In the genomic region with DNA sequence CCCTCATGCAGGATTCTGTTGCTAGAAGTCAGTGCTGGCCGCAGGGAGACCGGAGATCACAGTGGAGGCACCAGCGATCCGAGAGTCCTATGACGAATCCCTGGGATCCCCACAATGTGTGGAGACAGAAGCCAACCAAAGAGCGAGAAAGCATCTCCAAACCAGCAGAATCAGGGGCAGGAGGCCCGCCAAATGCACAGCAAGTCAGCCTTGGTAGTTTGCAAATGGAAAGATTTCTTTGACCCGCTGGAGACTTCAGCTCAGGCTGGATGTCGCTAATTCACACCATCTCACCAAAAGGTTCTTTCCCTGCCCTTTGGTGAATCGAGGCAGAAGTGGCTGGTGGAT, we compare ENCODE assay signal across 8 cellular contexts. TPM values are rescaled to one million over a fixed set of nuclear protein-coding genes. Genes with fewer than 3 reads are reported as not detected.
A peak's percentile ranks its signal among the peaks of the same experiment; 100 is the strongest.
DNase-seq lines count a peak whose midpoint lies in the region; ATAC-seq and TF ChIP-seq lines count a peak whose summit lies in the region.

No MANE protein-coding gene starts in this region.

- DNase-seq in ELR (ENCODE audit: low read depth), result peak; percentile 25
- peak in 1 of 2 experiments; percentile 20 for DNase-seq in SJCRH30
- peak; percentile 15 for DNase-seq in fibroblast of mammary gland (ENCODE audit: low read depth)
- DNase-seq in prostate gland (ENCODE audit: low spot score), result no peak
- no peak for DNase-seq in MV-4-11 (lab: John Stamatoyannopoulos, UW)
- no peak for DNase-seq in NCI-H1694 (lab: John Stamatoyannopoulos, UW)
- DNase-seq in DMS 273 treated with DMSO at 0.1 percent for 48 hours (lab: John Stamatoyannopoulos, UW), result no peak

- no peak for TF ChIP-seq CTCF in fibroblast of mammary gland (conservative IDR thresholded peaks at IDR 0.05; ENCODE audit: control insufficient read depth, insufficient read depth, low read depth, low read length)
- no peak for TF ChIP-seq CTCF in prostate gland (IDR thresholded peaks at IDR 0.05)

- H3K9me3 ChIP-seq in SJCRH30 (replicated peaks), result no peaks in the 10 kb centered on the region
- H3K9me3 ChIP-seq in prostate gland, result no peaks in the 10 kb centered on the region

- TF ChIP-seq POLR2A in prostate gland (IDR thresholded peaks at IDR 0.05), result no peak

- H3K27me3 ChIP-seq in SJCRH30 (no peaks in the 10 kb centered on the region), prostate gland (replicated peaks; ENCODE audit: insufficient read depth) (no peaks in the 10 kb centered on the region)

- H3K4me1 ChIP-seq in SJCRH30 (peaks cover 16% of the 10 kb centered on the region), prostate gland (replicated peaks) (no peaks in the 10 kb centered on the region)

- ATAC-seq in HG03469 (IDR thresholded peaks at IDR 0.05; ENCODE audit: unreplicated experiment), result no peak

- 60% methylated on average over 10 of the region's 10 CpGs for WGBS in prostate gland

- H3K27ac ChIP-seq in SJCRH30, result no peak overlapping the region
- peak overlapping the region; percentile 58 to 80 for H3K27ac ChIP-seq in prostate gland

- intact Hi-C loops in prostate gland (cut with DNase I), result loop anchor here (10.0 kb wide), 1 partner anchor 518 kb away; a partner anchor contains a TSS

- H3K36me3 ChIP-seq in SJCRH30 (0 out of 2 replicates have a peak, but pooled peaks cover 2% of the 10 kb centered on the region), prostate gland (no peaks in the 10 kb centered on the region)

- H3K4me3 ChIP-seq in SJCRH30 (peak overlapping the region; percentile 97), fibroblast of mammary gland (ENCODE audit: control insufficient read depth, low read depth, low read length) (peak overlapping the region; percentile 51), prostate gland (peak overlapping the region; percentile 72 to 86)

RNA-seq across cellular contexts. Expression of a gene that starts 0.5 kb away (rescaled TPM):
- 32.1 and 34.2 TPM in 2 replicates for total RNA-seq in SJCRH30 (2014; rRNA removed; shearing (Covaris generic))
- total RNA-seq in prostate gland, result 10 to 100 TPM; 19.0 to 40.3 TPM

RNA-seq across cellular contexts. Expression of a gene that starts 31.4 kb away (rescaled TPM):
- total RNA-seq in SJCRH30 (2014; rRNA removed; shearing (Covaris generic)), result 0.38 and 0.87 TPM in 2 replicates
- 10 to 100 TPM in 1 of 2 donors, 1 to 10 TPM in 1; 6.4 to 52.0 TPM for total RNA-seq in prostate gland

Comparison
In these comparisons a context has a peak if more than half of its experiments do, and no peak if none do; other contexts are left out.
1. DNase-seq: peak in ELR (single experiment) and fibroblast of mammary gland (single experiment); none in prostate gland (single experiment), MV-4-11 (single experiment), NCI-H1694 (single experiment) and DMS 273 treated with DMSO at 0.1 percent for 48 hours (single experiment).
2. Peak in every context shown above with its lines, with median percentiles within 50 percentile points of each other: H3K4me3 ChIP-seq.